ENCODE assay signal across 14 cellular contexts in genomic region chr1:31377361-31377863, GRCh38. TPM values are rescaled to one million over a fixed set of nuclear protein-coding genes. Genes with fewer than 3 reads are reported as not detected.
"Had no signal": no experiment of that assay in that cellular context is flagged by ENCODE, and none has a peak within 500 bp of the region (broad histone marks: within the 10 kb centered on the region; RNA-seq: fewer than 3 reads in every experiment).

No MANE protein-coding gene starts in this region.

- H3K36me3 Mint-ChIP-seq: activated naive CD8-positive, alpha-beta T cell; mesothelial cell of epicardium; stimulated activated memory B cell treated with anti-CD40 and anti-IgM and Interleukin-4, amounts not matched to agents 10 μg/mL and 1 μg/mL and 100 μg/mL, for 72 hours; type B pancreatic cell had no signal

- FAIRE-seq: bronchial epithelial cell, colon, islet of Langerhans, TTC549 had no signal

- DNase-seq: activated effector memory CD4-positive, alpha-beta T cell treated with anti-CD3 and anti-CD28 coated beads, Interleukin-2, amount 50 U/mL, for 16 hours; activated T-cell treated with anti-CD3 and anti-CD28 coated beads, Interleukin-2, amount 50 U/mL, for 4 hours; stimulated activated CD4-positive, alpha-beta T cell treated with anti-CD3 and anti-CD28 coated beads, Interleukin-1b, Interleukin-23, amount 100 ng/mL, for 48 hours; T-helper 2 cell had no signal

- H3K4me3 ChIP-seq: smooth muscle cell had no signal

- H3K27ac Mint-ChIP-seq: activated naive CD8-positive, alpha-beta T cell; stimulated activated memory B cell treated with anti-CD40 and anti-IgM and Interleukin-4, amounts not matched to agents 10 μg/mL and 1 μg/mL and 100 μg/mL, for 72 hours had no signal

- H3K4me3 Mint-ChIP-seq: activated naive CD8-positive, alpha-beta T cell; activated T-cell treated with anti-CD3 and anti-CD28 coated beads, Interleukin-2, amount 50 U/mL, for 4 hours; mesothelial cell of epicardium; stimulated activated memory B cell treated with anti-CD40 and anti-IgM and Interleukin-4, amounts not matched to agents 10 μg/mL and 1 μg/mL and 100 μg/mL, for 72 hours had no signal

- H3K9me3 Mint-ChIP-seq: activated T-cell treated with anti-CD3 and anti-CD28 coated beads, Interleukin-2, amount 50 U/mL, for 4 hours; mesothelial cell of epicardium; stimulated activated memory B cell treated with anti-CD40 and anti-IgM and Interleukin-4, amounts not matched to agents 10 μg/mL and 1 μg/mL and 100 μg/mL, for 72 hours; type B pancreatic cell had no signal

RNA-seq across cellular contexts. Expression of gene FABP3, which starts 4.5 kb away (rescaled TPM):
- total RNA-seq: activated T-cell treated with anti-CD3 and anti-CD28 coated beads, Interleukin-2, amount 50 U/mL, for 4 hours; glomerular endothelial cell had no signal
